27 cellular contexts compared by ENCODE assay signal in the genomic region with DNA sequence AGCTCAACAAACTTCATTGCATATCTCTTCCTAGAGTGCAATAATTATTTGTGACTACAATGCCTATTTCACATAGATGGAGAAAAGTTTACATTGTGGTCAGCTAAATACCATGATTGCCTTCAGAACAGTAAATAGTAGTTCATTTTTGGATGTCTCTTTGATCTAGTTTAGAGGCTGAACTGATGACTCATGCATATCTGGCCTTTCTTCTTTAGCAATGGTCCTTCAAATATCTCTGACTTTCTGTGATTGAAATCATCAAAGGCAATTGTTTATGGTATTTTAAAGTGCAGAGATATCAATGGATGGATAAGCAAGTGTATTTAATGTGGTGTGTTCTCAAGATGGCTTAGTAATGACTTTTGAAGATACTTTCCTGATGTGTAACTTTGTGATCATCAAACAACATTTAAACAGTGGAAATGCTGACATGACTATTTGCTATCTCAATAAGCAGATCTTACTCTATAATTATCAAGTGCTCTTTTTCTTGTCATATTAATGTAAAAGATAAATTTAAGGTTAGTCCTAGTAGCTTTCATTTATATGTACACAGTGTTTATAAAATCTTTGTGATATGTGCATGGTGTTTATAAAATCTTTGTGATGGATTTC.
DNase-seq lines count a peak whose midpoint lies in the region; ATAC-seq, FAIRE-seq and TF ChIP-seq lines count a peak whose summit lies in the region.
"Had no signal": no experiment of that assay in that cellular context is flagged by ENCODE, and none has a peak within 500 bp of the region (broad histone marks: within the 10 kb centered on the region; RNA-seq: fewer than 3 reads in every experiment).

No MANE protein-coding gene starts in this region.

- H3K4me1 Mint-ChIP-seq in astrocyte (ENCODE audit: low read depth, unreplicated experiment) = peaks cover 5% of the 10 kb centered on the region
- H3K4me1 Mint-ChIP-seq: activated naive CD8-positive, alpha-beta T cell treated with anti-CD3 and anti-CD28 coated beads, Interleukin-2, amount 50 U/mL, for 24 hours; nephron progenitor cell; stimulated activated naive B cell treated with anti-CD40 and anti-IgM and Interleukin-4, amounts not matched to agents 10 μg/mL and 1 μg/mL and 100 μg/mL, for 72 hours had no signal

- H3K4me1 ChIP-seq in astrocyte (ENCODE audit: insufficient read depth, low read length) = no peaks in the 10 kb centered on the region
- H3K4me1 ChIP-seq in HepG2 (ENCODE audit: insufficient read depth, low read length) = peaks cover 7% of the 10 kb centered on the region
- no peaks in the 10 kb centered on the region for H3K4me1 ChIP-seq in small intestine (ENCODE audit: control insufficient read depth in 2 of 2, insufficient read depth in 1 of 2, low read depth in 1 of 2, low read length in 1 of 2)

- TF ChIP-seq POLR2A in HepG2 (IDR thresholded peaks at IDR 0.05; ENCODE audit: insufficient read depth in 1 of 2, low read depth in 2 of 2, low read length in 2 of 2) = no peak

- DNase-seq in EL (peak; percentile 63), LoVo (ENCODE audit: low spot score) (peak; percentile 23), astrocyte (ENCODE audit: low read depth) (peak; percentile 16), HepG2 (ENCODE audit: low spot score) (peak; percentile 97), cerebellum (ENCODE audit: low spot score) (no peak), small intestine (no peak), sciatic nerve (ENCODE audit: low spot score) (no peak)
- DNase-seq: activated CD4-positive, alpha-beta memory T cell treated with anti-CD3 and anti-CD28 coated beads for 36 hours; activated CD4-positive, CD25-positive, alpha-beta regulatory T cell; activated effector memory CD4-positive, alpha-beta T cell treated with anti-CD3 and anti-CD28 coated beads, Interleukin-2, amount 50 U/mL, for 16 hours; activated naive CD8-positive, alpha-beta T cell treated with anti-CD3 and anti-CD28 coated beads, Interleukin-2, amount 50 U/mL, for 24 hours; activated T-cell treated with anti-CD3 and anti-CD28 coated beads for 4 hours; CD4-positive, CD25-positive, alpha-beta regulatory T cell; DMS 273 treated with DMSO at 0.1 percent for 48 hours; GF-D8; HCEC 1CT; hippocampal formation; islet precursor cell; mucosa of descending colon; NCI-H2081 treated with DMSO at 0.1 percent for 48 hours; NCI-H510A; nephron progenitor cell; SK-N-SH; stimulated activated CD4-positive, alpha-beta T cell treated with anti-CD3 and anti-CD28 coated beads, Interleukin-2, amount 100 ng/mL, for 24 hours; stimulated activated naive B cell treated with anti-CD40 and anti-IgM and Interleukin-4, amounts not matched to agents 10 μg/mL and 1 μg/mL and 100 μg/mL, for 72 hours had no signal

- H3K36me3 ChIP-seq in astrocyte (ENCODE audit: insufficient read depth, low read length) = no peaks in the 10 kb centered on the region
- H3K36me3 ChIP-seq in HepG2 (replicated peaks in 1 of 2; ENCODE audit: control insufficient read depth in 1 of 2, insufficient read depth in 2 of 2, low read length in 2 of 2) = no peaks in the 10 kb centered on the region
- H3K36me3 ChIP-seq in small intestine (ENCODE audit: control insufficient read depth in 2 of 2, insufficient read depth in 2 of 2, low read length in 2 of 2) = no peaks in the 10 kb centered on the region
- H3K36me3 ChIP-seq: thoracic aorta had no signal

- intact Hi-C loops in HepG2 (cut with micrococcal nuclease; ENCODE audit: unreplicated experiment) (no loop called here), sciatic nerve (cut with DNase I) (no loop called here)

- BruUV-seq in HepG2 (replicated peaks; lab: Mats Ljungman, UMichigan) = no TSS peak

- no peaks in the 10 kb centered on the region for H3K27me3 Mint-ChIP-seq in astrocyte (ENCODE audit: low read depth, unreplicated experiment)
- H3K27me3 Mint-ChIP-seq: activated CD4-positive, alpha-beta memory T cell treated with anti-CD3 and anti-CD28 coated beads for 36 hours; activated naive CD8-positive, alpha-beta T cell treated with anti-CD3 and anti-CD28 coated beads, Interleukin-2, amount 50 U/mL, for 24 hours; CD4-positive, CD25-positive, alpha-beta regulatory T cell; stimulated activated naive B cell treated with anti-CD40 and anti-IgM and Interleukin-4, amounts not matched to agents 10 μg/mL and 1 μg/mL and 100 μg/mL, for 72 hours had no signal

- CTCF ChIA-PET in HepG2 (lab: Yijun Ruan, JAX; ENCODE audit: low intra/inter-chr PET ratio, low total read pairs) = no interaction called here

- peak; percentile 91 for ATAC-seq in HepG2
- no peak for ATAC-seq in HG02571 (IDR thresholded peaks at IDR 0.05; ENCODE audit: unreplicated experiment)
- ATAC-seq in sciatic nerve = no peak
- ATAC-seq: activated naive CD8-positive, alpha-beta T cell treated with anti-CD3 and anti-CD28 coated beads, Interleukin-2, amount 50 U/mL, for 24 hours; mucosa of descending colon; stimulated activated naive B cell treated with anti-CD40 and anti-IgM and Interleukin-4, amounts not matched to agents 10 μg/mL and 1 μg/mL and 100 μg/mL, for 72 hours had no signal

- no peaks in the 10 kb centered on the region for H3K27me3 ChIP-seq in astrocyte (ENCODE audit: insufficient read depth, low read length)
- no peaks in the 10 kb centered on the region for H3K27me3 ChIP-seq in HepG2 (ENCODE audit: control insufficient read depth in 1 of 2, insufficient read depth in 2 of 2, low read length in 2 of 2)
- H3K27me3 ChIP-seq in small intestine (ENCODE audit: control insufficient read depth in 2 of 2, insufficient read depth in 2 of 2, low read length in 2 of 2) = no peaks in the 10 kb centered on the region

- H3K27ac Mint-ChIP-seq in astrocyte (ENCODE audit: unreplicated experiment) = no peak overlapping the region
- H3K27ac Mint-ChIP-seq: activated CD4-positive, alpha-beta memory T cell treated with anti-CD3 and anti-CD28 coated beads for 36 hours; activated naive CD8-positive, alpha-beta T cell treated with anti-CD3 and anti-CD28 coated beads, Interleukin-2, amount 50 U/mL, for 24 hours; CD4-positive, CD25-positive, alpha-beta regulatory T cell; nephron progenitor cell; stimulated activated naive B cell treated with anti-CD40 and anti-IgM and Interleukin-4, amounts not matched to agents 10 μg/mL and 1 μg/mL and 100 μg/mL, for 72 hours had no signal

- H3K4me3 Mint-ChIP-seq in astrocyte (ENCODE audit: unreplicated experiment) = no peak overlapping the region
- H3K4me3 Mint-ChIP-seq: activated CD4-positive, alpha-beta memory T cell treated with anti-CD3 and anti-CD28 coated beads for 36 hours; activated naive CD8-positive, alpha-beta T cell treated with anti-CD3 and anti-CD28 coated beads, Interleukin-2, amount 50 U/mL, for 24 hours; CD4-positive, CD25-positive, alpha-beta regulatory T cell; nephron progenitor cell; stimulated activated naive B cell treated with anti-CD40 and anti-IgM and Interleukin-4, amounts not matched to agents 10 μg/mL and 1 μg/mL and 100 μg/mL, for 72 hours had no signal

- H3K79me2 ChIP-seq in astrocyte (ENCODE audit: insufficient read depth, low read length) (no peaks in the 10 kb centered on the region), HepG2 (ENCODE audit: insufficient read depth, low read length) (no peaks in the 10 kb centered on the region)

- TF ChIP-seq RAD21 in HepG2 (CRISPR knock-in tag; IDR thresholded peaks at IDR 0.05) = no peak

- no peak for TF ChIP-seq CTCF in astrocyte (IDR thresholded peaks at IDR 0.05; ENCODE audit: insufficient read depth, low read depth, low read length)
- no peak for TF ChIP-seq CTCF in HepG2 (CRISPR knock-in tag; IDR thresholded peaks at IDR 0.05)

- peak in 1 of 2 experiments; percentile 89; a peak in 3 of 4 replicates for TF ChIP-seq EP300 in HepG2 (IDR thresholded peaks at IDR 0.05; ENCODE audit: low read depth in 2 of 2, low read length in 2 of 2)
- TF ChIP-seq EP300 in HepG2 (CRISPR knock-in tag; IDR thresholded peaks at IDR 0.05; ENCODE audit: borderline replicate concordance) = peak; percentile 94

- H3K27ac ChIP-seq in astrocyte (ENCODE audit: low read depth, low read length) = no peak overlapping the region
- no peak overlapping the region for H3K27ac ChIP-seq in HepG2 (ENCODE audit: extremely low read length, insufficient read depth, low read length)
- H3K27ac ChIP-seq in small intestine (ENCODE audit: low read depth in 1 of 2, low read length in 1 of 2) = no peak overlapping the region
- H3K27ac ChIP-seq: thoracic aorta had no signal

- H3K9me3 Mint-ChIP-seq in astrocyte (ENCODE audit: unreplicated experiment) = peaks cover 2% of the 10 kb centered on the region
- H3K9me3 Mint-ChIP-seq: activated CD4-positive, alpha-beta memory T cell treated with anti-CD3 and anti-CD28 coated beads for 36 hours; activated naive CD8-positive, alpha-beta T cell treated with anti-CD3 and anti-CD28 coated beads, Interleukin-2, amount 50 U/mL, for 24 hours had no signal

- H4K20me1 ChIP-seq in astrocyte (ENCODE audit: insufficient read depth, low read length) = no peaks in the 10 kb centered on the region
- no peaks in the 10 kb centered on the region for H4K20me1 ChIP-seq in HepG2 (ENCODE audit: insufficient read depth, low read length)

- no peak overlapping the region for H3K4me3 ChIP-seq in astrocyte (ENCODE audit: insufficient read depth, low read depth, low read length)
- H3K4me3 ChIP-seq in HepG2 (replicated peaks in 1 of 3; ENCODE audit: insufficient read depth in 1 of 3, low read depth in 2 of 3, low read length in 3 of 3) = no peak overlapping the region
- no peak overlapping the region for H3K4me3 ChIP-seq in small intestine (ENCODE audit: low read depth in 1 of 2, low read length in 2 of 2)
- H3K4me3 ChIP-seq: mucosa of descending colon, thoracic aorta had no signal

- H3K9ac ChIP-seq in astrocyte (ENCODE audit: low read length) (no peak overlapping the region), HepG2 (ENCODE audit: insufficient read depth, low read depth, low read length) (no peak overlapping the region)
- H3K9ac ChIP-seq: SK-N-SH had no signal

- no peak overlapping the region for H3K4me2 ChIP-seq in astrocyte (ENCODE audit: low read length)
- H3K4me2 ChIP-seq in HepG2 (ENCODE audit: low read depth, low read length) = no peak overlapping the region
- H3K4me2 ChIP-seq: SK-N-SH had no signal

- no peaks in the 10 kb centered on the region for H3K9me3 ChIP-seq in astrocyte (ENCODE audit: insufficient read depth, low read depth, low read length)
- no peaks in the 10 kb centered on the region for H3K9me3 ChIP-seq in HepG2 (ENCODE audit: low read length)
- no peaks in the 10 kb centered on the region for H3K9me3 ChIP-seq in small intestine (ENCODE audit: control insufficient read depth, low read depth)
- H3K9me3 ChIP-seq: mucosa of descending colon, SK-N-SH, thoracic aorta had no signal

- H3K36me3 Mint-ChIP-seq in astrocyte (ENCODE audit: low read depth, unreplicated experiment) = no peaks in the 10 kb centered on the region
- H3K36me3 Mint-ChIP-seq: activated CD4-positive, alpha-beta memory T cell treated with anti-CD3 and anti-CD28 coated beads for 36 hours; CD4-positive, CD25-positive, alpha-beta regulatory T cell; stimulated activated naive B cell treated with anti-CD40 and anti-IgM and Interleukin-4, amounts not matched to agents 10 μg/mL and 1 μg/mL and 100 μg/mL, for 72 hours had no signal

- H2AFZ ChIP-seq in astrocyte (ENCODE audit: low read depth, low read length) = no peak overlapping the region
- H2AFZ ChIP-seq in HepG2 (ENCODE audit: low read length) = no peak overlapping the region

- in situ Hi-C loops in HepG2 (cut with HindIII; ENCODE audit: extremely low pct_ligation_motif_present, low pct_unique_long_range_greater_than_20kb) = no loop called here

- FAIRE-seq in astrocyte (lab: Jason Lieb, UNC) (peak; percentile 34), HepG2 (lab: Jason Lieb, UNC) (peak; percentile 28), small intestine (lab: Jason Lieb, UNC) (no peak)

- POLR2A ChIA-PET in HepG2 (lab: Yijun Ruan, JAX) = no interaction called here

Comparison
In these comparisons a context has a peak if more than half of its experiments do, and no peak if none do; other contexts are left out.
1. DNase-seq: peak in EL (single experiment), LoVo (single experiment), astrocyte (single experiment) and HepG2 (single experiment); none in cerebellum (single experiment), small intestine (single experiment) and sciatic nerve (single experiment).